12 cellular contexts compared by ENCODE assay signal in genomic region chr20:53833333-53834043, GRCh38.
DNase-seq lines count a peak whose midpoint lies in the region; ATAC-seq and TF ChIP-seq lines count a peak whose summit lies in the region.
"Had no signal": no experiment of that assay in that cellular context is flagged by ENCODE, and none has a peak within 500 bp of the region (broad histone marks: within the 10 kb centered on the region; RNA-seq: fewer than 3 reads in every experiment).

No MANE protein-coding gene starts in this region.

- H3K4me3 Mint-ChIP-seq in GM23338 (no peak overlapping the region), mesothelial cell of epicardium (no peak overlapping the region)

- H3K36me3 Mint-ChIP-seq in GM23338 (ENCODE audit: low read depth): peaks cover 4% of the 10 kb centered on the region
- no peaks in the 10 kb centered on the region for H3K36me3 Mint-ChIP-seq in mesothelial cell of epicardium

- H3K4me1 ChIP-seq in GM23338 (ENCODE audit: insufficient read depth) (peaks cover 21% of the 10 kb centered on the region), RWPE2 (ENCODE audit: insufficient read depth, poor library complexity, severe bottlenecking) (peaks cover 26% of the 10 kb centered on the region)

- no peak overlapping the region for H3K4me2 ChIP-seq in GM23338

- H3K36me3 ChIP-seq in GM23338 (ENCODE audit: insufficient read depth) (no peaks in the 10 kb centered on the region), RWPE2 (ENCODE audit: low read depth) (no peaks in the 10 kb centered on the region)
- H3K36me3 ChIP-seq: adrenal gland had no signal

- no peak overlapping the region for H3K27ac Mint-ChIP-seq in GM23338
- H3K27ac Mint-ChIP-seq in mesothelial cell of epicardium: no peak overlapping the region

- H3K27me3 ChIP-seq in GM23338 (ENCODE audit: insufficient read depth) (no peaks in the 10 kb centered on the region), RWPE2 (ENCODE audit: insufficient read depth, poor library complexity, severe bottlenecking) (no peaks in the 10 kb centered on the region)
- H3K27me3 ChIP-seq: adrenal gland had no signal

- H3K9me3 Mint-ChIP-seq in GM23338 (peaks cover 9% of the 10 kb centered on the region), mesothelial cell of epicardium (peaks cover 3% of the 10 kb centered on the region)

- H3K79me2 ChIP-seq in GM23338 (replicated peaks; ENCODE audit: insufficient read depth): no peaks in the 10 kb centered on the region

- H3K4me3 ChIP-seq in GM23338: no peak overlapping the region
- H3K4me3 ChIP-seq in RWPE2 (ENCODE audit: severe bottlenecking): no peak overlapping the region
- H3K4me3 ChIP-seq: adrenal gland had no signal

- H3K27me3 Mint-ChIP-seq in GM23338 (ENCODE audit: insufficient read depth, low read depth, poor library complexity): no peaks in the 10 kb centered on the region
- no peaks in the 10 kb centered on the region for H3K27me3 Mint-ChIP-seq in mesothelial cell of epicardium (ENCODE audit: low read depth)

- peaks cover 8% of the 10 kb centered on the region; the same call in 1 of the 2 replicates for H3K9me2 ChIP-seq in GM23338 (ENCODE audit: insufficient read depth)

- no peaks in the 10 kb centered on the region for H3K9me3 ChIP-seq in RWPE2 (ENCODE audit: severe bottlenecking)
- H3K9me3 ChIP-seq: adrenal gland had no signal

- H3K27ac ChIP-seq in GM23338 (ENCODE audit: low read depth) (no peak overlapping the region), RWPE2 (ENCODE audit: poor library complexity, severe bottlenecking) (peak overlapping the region; percentile 19)
- H3K27ac ChIP-seq: adrenal gland had no signal

- ATAC-seq in GM23338 (no peak), RWPE2 (ENCODE audit: low read depth) (no peak; the same call in 2 of the 3 replicates), HG03175 (IDR thresholded peaks at IDR 0.05; ENCODE audit: unreplicated experiment) (no peak)

- H3F3A ChIP-seq in GM23338 (replicated peaks; ENCODE audit: low read depth): 0 out of 2 replicates have a peak, but pooled peaks cover 4% of the 10 kb centered on the region

- H3K4me1 Mint-ChIP-seq in GM23338: peaks cover 18% of the 10 kb centered on the region
- H3K4me1 Mint-ChIP-seq in mesothelial cell of epicardium: peaks cover 18% of the 10 kb centered on the region

- H4K20me1 ChIP-seq in GM23338 (replicated peaks; ENCODE audit: insufficient read depth): no peaks in the 10 kb centered on the region

- peak; percentile 85 for DNase-seq in CD1c-positive myeloid dendritic cell (ENCODE audit: extremely low spot score)
- DNase-seq in GM23338 (ENCODE audit: low spot score): no peak
- no peak for DNase-seq in RWPE2 (ENCODE audit: low spot score)
- peak; percentile 23 for DNase-seq in kidney tubule cell (ENCODE audit: low spot score)
- no peak for DNase-seq in mesothelial cell of epicardium (ENCODE audit: low spot score in 2 of 2, unreplicated experiment in 2 of 2)
- no peak for DNase-seq in COR-L47 (lab: John Stamatoyannopoulos, UW)
- no peak for DNase-seq in NCI-H2029 treated with DMSO at 0.1 percent for 48 hours (lab: John Stamatoyannopoulos, UW)
- DNase-seq: adrenal gland, NCI-H1048, NCI-H446 treated with DMSO at 0.1 percent for 48 hours, T1000 had no signal

- H2AFZ ChIP-seq in GM23338: peak overlapping the region; percentile 70; the same call in 1 of the 2 replicates

- TF ChIP-seq CTCF in GM23338 (conservative IDR thresholded peaks at IDR 0.05; ENCODE audit: low read depth in 2 of 2) (no peak), RWPE2 (IDR thresholded peaks at IDR 0.05; ENCODE audit: poor library complexity, severe bottlenecking) (no peak), mesothelial cell of epicardium (IDR thresholded peaks at IDR 0.05; ENCODE audit: unreplicated experiment) (no peak)

TF ChIP-seq in GM23338, 12 proteins besides CTCF, POLR2A, EP300 and RAD21:
- no peak for TF ChIP-seq STAT1 (IDR thresholded peaks at IDR 0.05; ENCODE audit: unreplicated experiment)
- TF ChIP-seq EZH2 (IDR thresholded peaks at IDR 0.05; ENCODE audit: low read depth, unreplicated experiment): no peak
- no peak for TF ChIP-seq REST (IDR thresholded peaks at IDR 0.05; ENCODE audit: unreplicated experiment)
- no peak for TF ChIP-seq JUNB (IDR thresholded peaks at IDR 0.05; ENCODE audit: unreplicated experiment)
- TF ChIP-seq ZNF114 (CRISPR knock-in tag; IDR thresholded peaks at IDR 0.05): no peak
- no peak for TF ChIP-seq POLR2AphosphoS5 (IDR thresholded peaks at IDR 0.05; ENCODE audit: low read depth)
TF ChIP-seq in GM23338: peak in this region for 0.

Comparison
In these comparisons a context has a peak if more than half of its experiments do, and no peak if none do; other contexts are left out.
1. DNase-seq: peak in CD1c-positive myeloid dendritic cell (single experiment) and kidney tubule cell (single experiment); none in GM23338 (single experiment), RWPE2 (single experiment), mesothelial cell of epicardium (0 of 2), COR-L47 (single experiment) and NCI-H2029 treated with DMSO at 0.1 percent for 48 hours (single experiment).